ENCODE assay signal across 1 cellular context in the genomic region with DNA sequence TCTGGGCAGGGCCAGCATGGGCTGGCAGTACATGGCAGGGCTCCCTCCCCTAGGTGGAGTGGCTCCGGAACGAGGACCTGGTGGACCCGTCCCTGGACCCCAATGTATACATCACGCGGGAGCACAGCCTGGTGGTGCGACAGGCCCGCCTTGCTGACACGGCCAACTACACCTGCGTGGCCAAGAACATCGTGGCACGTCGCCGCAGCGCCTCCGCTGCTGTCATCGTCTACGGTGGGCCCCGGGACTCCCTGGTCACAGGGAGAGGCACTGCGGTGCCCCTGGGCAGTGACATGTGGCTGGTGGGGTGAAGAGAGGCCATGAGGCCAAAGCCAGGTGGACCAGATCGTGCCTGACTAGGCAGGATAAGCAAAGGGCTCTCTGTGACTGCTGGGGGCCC.
TF ChIP-seq lines count a peak whose summit lies in the region.

No MANE protein-coding gene starts in this region.

TF ChIP-seq in H1, 55 proteins besides CTCF, POLR2A, EP300 and RAD21:
- TF ChIP-seq, protein P1, sequence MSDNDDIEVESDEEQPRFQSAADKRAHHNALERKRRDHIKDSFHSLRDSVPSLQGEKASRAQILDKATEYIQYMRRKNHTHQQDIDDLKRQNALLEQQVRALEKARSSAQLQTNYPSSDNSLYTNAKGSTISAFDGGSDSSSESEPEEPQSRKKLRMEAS (IDR thresholded peaks at IDR 0.05), result no peak
- TF ChIP-seq ZNF274 (IDR thresholded peaks at IDR 0.05; ENCODE audit: borderline replicate concordance, extremely low read depth, low read length) (no peak), CBX8 (IDR thresholded peaks at IDR 0.05; ENCODE audit: borderline replicate concordance, low read depth, low read length) (no peak), EGR1 (IDR thresholded peaks at IDR 0.05; ENCODE audit: borderline replicate concordance, low read depth, low read length) (no peak), MAFK (IDR thresholded peaks at IDR 0.05; ENCODE audit: low read depth, low read length) (no peak), CBX5 (IDR thresholded peaks at IDR 0.05; ENCODE audit: low read depth, low read length) (no peak), CHD2 (IDR thresholded peaks at IDR 0.05; ENCODE audit: low read length) (no peak), POU5F1 (IDR thresholded peaks at IDR 0.05; ENCODE audit: low read depth, low read length) (no peak), TAF7 (optimal IDR thresholded peaks at IDR 0.05; ENCODE audit: borderline replicate concordance, low read depth, low read length) (no peak), RNF2 (IDR thresholded peaks at IDR 0.05; ENCODE audit: borderline replicate concordance, low read depth, low read length, missing control alignments, poor library complexity, severe bottlenecking) (no peak), TBP (IDR thresholded peaks at IDR 0.05; ENCODE audit: low read depth, low read length) (no peak), RBBP5 (IDR thresholded peaks at IDR 0.05; ENCODE audit: borderline replicate concordance, low read depth, low read length) (no peak)
